In genomic region chr9:126612329-126612812, GRCh38 we compare ENCODE assay signal across 10 cellular contexts. TPM values are rescaled to one million over a fixed set of nuclear protein-coding genes. Genes with fewer than 3 reads are reported as not detected.
DNase-seq lines count a peak whose midpoint lies in the region; ATAC-seq, FAIRE-seq and TF ChIP-seq lines count a peak whose summit lies in the region.
"Had no signal": no experiment of that assay in that cellular context is flagged by ENCODE, and none has a peak within 500 bp of the region (broad histone marks: within the 10 kb centered on the region; RNA-seq: fewer than 3 reads in every experiment).

No MANE protein-coding gene starts in this region.

- dilution Hi-C loops in endothelial cell of umbilical vein (cut with MboI; ENCODE audit: extremely low pct_ligation_motif_present, low sequenced_read_pairs), result no loop called here

- H3K9me3 Mint-ChIP-seq in progenitor cell of endocrine pancreas (ENCODE audit: low read depth), result no peaks in the 10 kb centered on the region

- POLR2A ChIA-PET in endothelial cell of umbilical vein (lab: Charles Lee), result no interaction called here

- no peaks in the 10 kb centered on the region for H4K20me1 ChIP-seq in endothelial cell of umbilical vein (replicated peaks; ENCODE audit: control insufficient read depth, extremely low read depth, insufficient read depth, low read length)

- no peaks in the 10 kb centered on the region for H3K36me3 Mint-ChIP-seq in progenitor cell of endocrine pancreas (ENCODE audit: insufficient read depth)

- H3K79me2 ChIP-seq in endothelial cell of umbilical vein (ENCODE audit: control insufficient read depth, insufficient read depth, low read length), result no peaks in the 10 kb centered on the region

- ATAC-seq in sciatic nerve, result no peak

- no peak overlapping the region for H3K9ac ChIP-seq in endothelial cell of umbilical vein (replicated peaks; ENCODE audit: extremely low read depth, insufficient read depth, low read length)

- no peak overlapping the region for H2AFZ ChIP-seq in endothelial cell of umbilical vein (ENCODE audit: low read depth, low read length)

- CTCF ChIA-PET in endothelial cell of umbilical vein (lab: Charles Lee), result interaction anchor here (1.6 to 6.1 kb wide), 2 partner anchors 77 to 170 kb away, joined by 11 to 64 read pairs; no protein-coding TSS in a partner anchor

- H3K9me3 ChIP-seq in endothelial cell of umbilical vein (replicated peaks; ENCODE audit: control insufficient read depth, insufficient read depth, low read length) (no peaks in the 10 kb centered on the region), uterus (no peaks in the 10 kb centered on the region)

- H3K4me2 ChIP-seq in endothelial cell of umbilical vein (ENCODE audit: insufficient read depth, low read length), result no peak overlapping the region

- DNase-seq in GM10266 (ENCODE audit: extremely low spot score) (peak; percentile 54), NCI-H748 treated with DMSO at 0.1 percent for 48 hours (lab: John Stamatoyannopoulos, UW) (peak; percentile 24), endothelial cell of umbilical vein (ENCODE audit: low read depth, low spot score) (no peak), progenitor cell of endocrine pancreas (ENCODE audit: low spot score, unreplicated experiment) (no peak), cerebellar nuclear complex (lab: John Stamatoyannopoulos, UW) (no peak), uterus (no peak), iPS-NIHi7 (ENCODE audit: extremely low spot score) (no peak), sciatic nerve (ENCODE audit: low spot score) (no peak)
- DNase-seq: effector CD4-positive, alpha-beta T cell had no signal

- BruUV-seq in endothelial cell of umbilical vein (replicated peaks; lab: Mats Ljungman, UMichigan), result no TSS peak

- peaks cover 76% of the 10 kb centered on the region for H3K27me3 Mint-ChIP-seq in progenitor cell of endocrine pancreas

- H3K27me3 ChIP-seq in endothelial cell of umbilical vein (ENCODE audit: control insufficient read depth in 2 of 2, insufficient read depth in 2 of 2, low read length in 2 of 2) (peaks cover 70 to 72% of the 10 kb centered on the region in 2 experiments), uterus (peaks cover 18 to 55% of the 10 kb centered on the region in 2 donors)

- peak overlapping the region; percentile 56 for H3K4me3 Mint-ChIP-seq in progenitor cell of endocrine pancreas (ENCODE audit: low read depth)

- H3K4me1 ChIP-seq in endothelial cell of umbilical vein (ENCODE audit: control insufficient read depth, extremely low read depth, insufficient read depth, low read length) (no peaks in the 10 kb centered on the region), uterus (peaks cover 0 to 35% of the 10 kb centered on the region in 2 donors)

- H3K4me3 ChIP-seq in endothelial cell of umbilical vein (replicated peaks in 1 of 3; ENCODE audit: insufficient read depth in 1 of 3, low read depth in 1 of 3, low read length in 3 of 3) (no peak overlapping the region), uterus (no peak overlapping the region)

- intact Hi-C loops in endothelial cell of umbilical vein (cut with micrococcal nuclease), result loop anchor here (5.0 to 10.0 kb wide), 2 partner anchors 52 to 115 kb away; no protein-coding TSS in a partner anchor
- intact Hi-C loops in uterus (cut with DNase I; ENCODE audit: low total_unique reads), result no loop called here
- intact Hi-C loops in sciatic nerve (cut with DNase I), result loop anchor here (10.0 kb wide), 1 partner anchor 172 kb away; no protein-coding TSS in a partner anchor

- peaks cover 13% of the 10 kb centered on the region for H3K4me1 Mint-ChIP-seq in progenitor cell of endocrine pancreas (ENCODE audit: low read depth)

- no peak for FAIRE-seq in endothelial cell of umbilical vein (lab: Jason Lieb, UNC)

- H3K36me3 ChIP-seq in endothelial cell of umbilical vein (ENCODE audit: control insufficient read depth in 2 of 2, extremely low read depth in 1 of 2, insufficient read depth in 2 of 2, low read length in 2 of 2) (no peaks in the 10 kb centered on the region), uterus (no peaks in the 10 kb centered on the region)

- H3K27ac ChIP-seq in endothelial cell of umbilical vein (ENCODE audit: insufficient read depth, low read depth, low read length) (no peak overlapping the region), uterus (no peak overlapping the region)

- peak overlapping the region; percentile 7 for H3K27ac Mint-ChIP-seq in progenitor cell of endocrine pancreas

- TF ChIP-seq POLR2A in endothelial cell of umbilical vein (IDR thresholded peaks at IDR 0.05; ENCODE audit: low read depth, low read length), result no peak
- TF ChIP-seq POLR2A in uterus (IDR thresholded peaks at IDR 0.05), result no peak

- TF ChIP-seq CTCF in GM10266 (IDR thresholded peaks at IDR 0.05; ENCODE audit: control insufficient read depth, insufficient read depth, low read depth, missing control alignments) (no peak), endothelial cell of umbilical vein (IDR thresholded peaks at IDR 0.05; ENCODE audit: extremely low read depth in 1 of 2, insufficient read depth in 1 of 2, low read depth in 1 of 2, low read length in 2 of 2) (no peak), progenitor cell of endocrine pancreas (IDR thresholded peaks at IDR 0.05; ENCODE audit: unreplicated experiment) (no peak), uterus (IDR thresholded peaks at IDR 0.05) (no peak)

- no peaks in the 10 kb centered on the region for H3K9me1 ChIP-seq in endothelial cell of umbilical vein (replicated peaks; ENCODE audit: control insufficient read depth, extremely low read depth, insufficient read depth, low read length)

TF ChIP-seq in endothelial cell of umbilical vein, 7 proteins besides CTCF, POLR2A, EP300 and RAD21:
- TF ChIP-seq POLR2AphosphoS5 (IDR thresholded peaks at IDR 0.05; ENCODE audit: insufficient read depth, low read depth, low read length) (no peak), EZH2 (IDR thresholded peaks at IDR 0.05; ENCODE audit: borderline replicate concordance, low read depth, low read length, severe bottlenecking) (peak; percentile 67)

RNA-seq across cellular contexts. Expression of gene LMX1B, which starts 1.4 kb away (rescaled TPM):
- total RNA-seq in endothelial cell of umbilical vein, result not detected in 2 replicates
- not detected in 2 replicates for polyA plus RNA-seq in endothelial cell of umbilical vein
- polyA plus RNA-seq in endothelial cell of umbilical vein (2011; cell fraction: cytosol; rRNA removed), result not detected in 2 replicates
- polyA plus RNA-seq in endothelial cell of umbilical vein (2011; cell fraction: nucleus; rRNA removed), result not detected in 2 replicates
- polyA plus RNA-seq in endothelial cell of umbilical vein (2012), result not detected in 2 replicates
- not detected in 2 replicates for polyA minus RNA-seq in endothelial cell of umbilical vein
- not detected for polyA minus RNA-seq in endothelial cell of umbilical vein (2011; cell fraction: cytosol; rRNA and poly(A)+ RNA removed)
- not detected in 2 replicates for polyA minus RNA-seq in endothelial cell of umbilical vein (2011; cell fraction: nucleus; rRNA and poly(A)+ RNA removed)
- total RNA-seq in progenitor cell of endocrine pancreas, result 9.1 and 11.0 TPM in 2 replicates
- not detected for total RNA-seq in uterus
- 0.71 TPM for total RNA-seq in sciatic nerve
- total RNA-seq: activated CD8-positive, alpha-beta memory T cell treated with anti-CD3 and anti-CD28 coated beads for 36 hours had no signal

Comparison
In these comparisons a context has a peak if more than half of its experiments do, and no peak if none do; other contexts are left out.
1. DNase-seq: peak in GM10266 (single experiment) and NCI-H748 treated with DMSO at 0.1 percent for 48 hours (single experiment); none in endothelial cell of umbilical vein (single experiment), progenitor cell of endocrine pancreas (single experiment), cerebellar nuclear complex (0 of 2), uterus (0 of 2), iPS-NIHi7 (single experiment) and sciatic nerve (single experiment).